25 cellular contexts compared by ENCODE assay signal in the genomic region with DNA sequence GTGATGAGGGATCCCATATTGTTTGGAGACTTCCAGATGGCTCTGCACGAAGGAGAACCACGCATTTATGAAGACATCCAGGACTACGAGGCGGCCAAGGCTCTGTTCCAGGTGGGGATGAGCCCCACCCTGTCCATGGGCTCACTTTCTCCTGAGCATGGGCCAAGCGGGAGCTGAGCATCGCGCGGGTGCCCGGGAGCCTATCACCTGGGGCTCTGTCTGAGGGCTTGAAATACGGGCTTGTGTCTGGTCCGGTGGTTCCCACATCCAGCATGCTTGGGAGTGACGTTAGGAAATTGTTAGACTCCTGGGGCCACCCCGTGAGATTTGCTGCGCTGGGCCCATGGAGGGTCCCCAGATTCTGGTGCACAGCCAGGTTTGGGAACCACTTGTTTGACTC.
"Had no signal": no experiment of that assay in that cellular context is flagged by ENCODE, and none has a peak within 500 bp of the region (broad histone marks: within the 10 kb centered on the region; RNA-seq: fewer than 3 reads in every experiment).

No MANE protein-coding gene starts in this region.

- H3K4me1 ChIP-seq: SJCRH30 had no signal

- ATAC-seq: HepG2, Panc1, PC-3, Right ventricle myocardium inferior, SK-N-SH treated with all-trans-retinoic acid at 6 μM for 48 hours had no signal

- H3K27me3 ChIP-seq: SJCRH30 had no signal

- H3K36me3 ChIP-seq: MG63, SJCRH30 had no signal

- DNase-seq: IMR-90, Karpas-422, KG1, MG63, NCI-H1092, NCI-H1105 treated with DMSO at 0.1 percent for 48 hours, NCI-H1417 treated with DMSO at 0.1 percent for 48 hours, NCI-H146, NCI-H1694 treated with DMSO at 0.1 percent for 48 hours, NCI-H1930, NCI-H2081, NCI-H2107, NCI-H226, NCI-H446, NCI-H510A, NCI-H69, NCI-H774, PC-3, SHP77 treated with DMSO at 0.1 percent for 48 hours, SJCRH30 had no signal

- H3K27ac ChIP-seq: RWPE1, SJCRH30 had no signal

- H3K4me3 ChIP-seq: MG63, SJCRH30 had no signal

- H3K9me3 ChIP-seq: MG63 had no signal
